10 cellular contexts compared by ENCODE assay signal in the genomic region with DNA sequence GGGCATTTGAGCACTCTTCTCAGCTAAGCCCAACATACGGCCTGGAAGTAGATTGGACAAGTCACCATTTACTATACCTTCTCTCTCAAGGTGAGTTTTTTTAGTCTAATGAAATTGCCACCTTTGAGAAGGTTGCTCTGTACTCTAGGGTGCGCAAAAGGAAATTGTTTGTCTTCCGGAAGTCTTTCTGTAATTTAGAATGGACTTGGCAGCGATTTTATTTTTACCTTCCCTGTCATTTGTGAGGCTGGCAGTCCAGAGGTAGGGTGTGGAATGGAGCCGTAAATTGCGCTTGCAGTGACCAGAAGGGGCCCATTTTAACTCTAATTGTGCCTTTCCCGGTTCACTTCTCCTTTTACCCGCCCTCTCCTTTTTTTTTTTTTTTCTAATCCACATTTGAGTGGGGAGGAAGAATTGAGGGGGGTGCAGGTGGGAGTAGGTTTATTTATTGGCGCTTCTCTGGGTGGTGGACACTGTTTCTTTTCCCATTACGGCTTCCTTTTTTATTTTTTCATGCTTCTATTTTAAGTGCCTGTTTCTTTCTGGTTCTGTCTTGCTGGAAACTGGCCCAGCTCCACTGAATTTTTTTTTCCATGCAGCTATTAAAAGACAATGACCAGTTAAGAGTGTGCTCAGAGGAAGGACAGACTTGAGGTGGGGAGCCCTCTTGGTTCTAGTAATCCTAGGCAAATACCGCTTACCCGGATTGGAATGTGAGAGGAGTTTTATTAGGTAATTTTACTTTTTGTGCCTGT.
DNase-seq lines count a peak whose midpoint lies in the region; ATAC-seq and TF ChIP-seq lines count a peak whose summit lies in the region.
"Had no signal": no experiment of that assay in that cellular context is flagged by ENCODE, and none has a peak within 500 bp of the region (broad histone marks: within the 10 kb centered on the region; RNA-seq: fewer than 3 reads in every experiment).

No MANE protein-coding gene starts in this region.

- H3K9me3 ChIP-seq in ovary = no peaks in the 10 kb centered on the region

- TF ChIP-seq POLR2A in ovary (IDR thresholded peaks at IDR 0.05) = no peak

- WGBS in ovary, 3 donors = 23 to 28% (median 24%) methylated on average over 12 of the region's 12 CpGs

- ATAC-seq in GM18858 (IDR thresholded peaks at IDR 0.05; ENCODE audit: unreplicated experiment) = no peak

- intact Hi-C loops in ovary (cut with DNase I) = loop anchor here in 2 of 4 donors (10.0 kb wide), 2 partner anchors 47 to 63 kb away; no protein-coding TSS in a partner anchor

- no peaks in the 10 kb centered on the region for H3K36me3 ChIP-seq in ovary
- H3K36me3 ChIP-seq: neural progenitor cell had no signal

- no peak for TF ChIP-seq EP300 in ovary (IDR thresholded peaks at IDR 0.05)

- peak; percentile 40 for DNase-seq in Ammon's horn (ENCODE audit: low spot score)
- DNase-seq in NOMO-1 (lab: John Stamatoyannopoulos, UW; ENCODE audit: unreplicated experiment in 2 of 2) = peak; percentile 2 to 32
- DNase-seq in fibroblast of pulmonary artery (ENCODE audit: low read depth) = peak; percentile 81
- DNase-seq in ovary = peak in 4 of 5 donors; percentile 57 to 76 (median 72)
- DNase-seq in kidney tubule cell (ENCODE audit: low spot score) = no peak
- DNase-seq in NCI-H774 (lab: John Stamatoyannopoulos, UW) = no peak
- DNase-seq in activated CD4-positive, alpha-beta T cell treated with anti-CD3 and anti-CD28 coated beads, Interleukin-2, amount 50 U/mL, for 48 hours = no peak
- DNase-seq: CD4-positive, alpha-beta memory T cell had no signal

- TF ChIP-seq CTCF in fibroblast of pulmonary artery (IDR thresholded peaks at IDR 0.05; ENCODE audit: low read length, missing control alignments) (no peak), ovary (IDR thresholded peaks at IDR 0.05) (no peak)

- H3K27ac ChIP-seq in ovary = peak overlapping the region in 1 of 2 donors; percentile 48
- H3K27ac ChIP-seq: neural progenitor cell had no signal

- no peak overlapping the region for H3K4me3 ChIP-seq in fibroblast of pulmonary artery (replicated peaks; ENCODE audit: low read depth, low read length)
- H3K4me3 ChIP-seq in ovary = peak overlapping the region; percentile 6
- H3K4me3 ChIP-seq: neural progenitor cell had no signal

- no peaks in the 10 kb centered on the region for H3K27me3 ChIP-seq in ovary
- H3K27me3 ChIP-seq: neural progenitor cell had no signal

- H3K4me1 ChIP-seq in ovary (ENCODE audit: insufficient read depth) = peaks cover 14% of the 10 kb centered on the region

Comparison
In these comparisons a context has a peak if more than half of its experiments do, and no peak if none do; other contexts are left out.
1. DNase-seq: peak in Ammon's horn (single experiment), NOMO-1 (2 of 2), fibroblast of pulmonary artery (single experiment) and ovary (4 of 5); none in kidney tubule cell (single experiment), NCI-H774 (single experiment) and activated CD4-positive, alpha-beta T cell treated with anti-CD3 and anti-CD28 coated beads, Interleukin-2, amount 50 U/mL, for 48 hours (0 of 2).